9 cellular contexts compared by ENCODE assay signal in the genomic region with DNA sequence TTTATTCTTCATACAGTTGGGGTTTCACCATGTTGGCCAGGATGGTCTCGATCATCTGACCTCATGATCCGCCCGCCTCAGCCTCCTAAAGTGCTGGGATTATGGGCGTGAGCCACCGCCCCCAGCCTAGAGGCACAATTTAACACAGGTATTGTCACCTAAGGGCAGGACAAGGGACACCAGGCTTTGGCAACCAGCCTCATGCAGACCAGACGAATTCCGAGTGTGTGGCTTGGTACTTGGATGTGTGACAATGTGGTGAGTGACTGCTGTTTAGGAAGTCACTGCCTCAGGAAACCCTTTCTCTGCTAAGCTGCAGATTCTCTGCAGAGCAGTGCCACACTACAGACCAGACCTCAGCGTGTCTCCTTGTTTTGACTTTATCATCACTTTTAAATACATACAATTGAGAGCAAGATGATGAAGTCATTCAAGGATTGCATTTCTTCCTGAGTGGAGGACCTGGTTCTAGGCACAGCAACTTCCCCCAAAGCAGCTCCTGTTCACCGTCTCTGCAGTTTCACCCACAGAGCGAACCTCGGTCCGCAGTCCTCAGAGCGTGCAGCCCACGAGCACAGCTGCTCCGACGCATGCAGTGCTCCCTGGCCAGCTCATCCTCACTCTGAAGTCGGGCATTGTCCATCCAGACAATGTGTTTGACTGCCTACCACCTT.
A peak's percentile ranks its signal among the peaks of the same experiment; 100 is the strongest.
DNase-seq lines count a peak whose midpoint lies in the region; ATAC-seq and TF ChIP-seq lines count a peak whose summit lies in the region.
"Had no signal": no experiment of that assay in that cellular context is flagged by ENCODE, and none has a peak within 500 bp of the region (broad histone marks: within the 10 kb centered on the region; RNA-seq: fewer than 3 reads in every experiment).

No MANE protein-coding gene starts in this region.

- no peaks in the 10 kb centered on the region for H3K27me3 Mint-ChIP-seq in naive B cell

- peak overlapping the region; percentile 60 to 84 (median 72) for H3K4me3 Mint-ChIP-seq in naive B cell

- H3K4me1 Mint-ChIP-seq in naive B cell = peaks cover 62 to 92% (median 84%) of the 10 kb centered on the region in 3 donors

- no peaks in the 10 kb centered on the region for H3K9me3 Mint-ChIP-seq in naive B cell

- H3K4me3 ChIP-seq in foreskin fibroblast (ENCODE audit: low read depth in 1 of 2, low read length in 2 of 2) = no peak overlapping the region

- peak; percentile 54 for ATAC-seq in GM18511 (IDR thresholded peaks at IDR 0.05; ENCODE audit: unreplicated experiment)
- peak; percentile 60 for ATAC-seq in GM19455 (IDR thresholded peaks at IDR 0.05; ENCODE audit: unreplicated experiment)
- ATAC-seq in HG03095 (IDR thresholded peaks at IDR 0.05; ENCODE audit: unreplicated experiment) = peak; percentile 47
- peak; percentile 31 to 37 for ATAC-seq in naive B cell (ENCODE audit: low read depth in 2 of 2)
- ATAC-seq in HG02571 (IDR thresholded peaks at IDR 0.05; ENCODE audit: unreplicated experiment) = no peak
- ATAC-seq: sciatic nerve had no signal

- DNase-seq in naive B cell (peak; percentile 36), foreskin fibroblast (no peak), NCI-H1694 (lab: John Stamatoyannopoulos, UW) (no peak)
- DNase-seq: NCI-H2029 had no signal

- peaks cover 7 to 9% of the 10 kb centered on the region in 2 donors for H3K36me3 Mint-ChIP-seq in naive B cell

- peak overlapping the region; percentile 22 to 91 (median 57) for H3K27ac Mint-ChIP-seq in naive B cell

- no peak for TF ChIP-seq CTCF in foreskin fibroblast (IDR thresholded peaks at IDR 0.05; ENCODE audit: low read depth, low read length)
